Comparison of ENCODE assay signal across 25 cellular contexts in genomic region chr11:12653729-12654128, GRCh38.
"Had no signal": no experiment of that assay in that cellular context is flagged by ENCODE, and none has a peak within 500 bp of the region (broad histone marks: within the 10 kb centered on the region; RNA-seq: fewer than 3 reads in every experiment).

No MANE protein-coding gene starts in this region.

- H3K27me3 ChIP-seq: ascending aorta, heart right ventricle, neutrophil, ovary, spleen, testis, uterus had no signal

- H3K4me3 ChIP-seq: ascending aorta, heart right ventricle, left ventricle myocardium inferior, ovary, prostate gland, spleen, testis, uterus had no signal

- DNase-seq: activated CD4-positive, alpha-beta T cell treated with anti-CD3 and anti-CD28 coated beads for 1 hour; activated CD4-positive, alpha-beta T cell treated with anti-CD3 and anti-CD28 coated beads, Interleukin-2, amount 50 U/mL, for 4 hours; activated CD8-positive, alpha-beta memory T cell treated with anti-CD3 and anti-CD28 coated beads for 24 hours; activated CD8-positive, alpha-beta memory T cell treated with anti-CD3 and anti-CD28 coated beads, Interleukin-2, amount 50 U/mL, for 4 hours; activated T-cell treated with anti-CD3 and anti-CD28 coated beads, Interleukin-2, amount 50 U/mL, for 24 hours; cerebellar nuclear complex; cortex of kidney; foreskin fibroblast; heart right ventricle; kidney glomerular epithelial cell; left ventricle myocardium inferior; midbrain; ovary; spleen; stimulated activated CD4-positive, alpha-beta T cell treated with anti-CD3 and anti-CD28 coated beads, Interleukin-4, amount 100 ng/mL, for 1 hour; stimulated activated naive CD4-positive, alpha-beta T cell; testis; uterus; WERI-Rb-1 had no signal

- H3K27ac ChIP-seq: ascending aorta, epithelial cell of prostate, heart right ventricle, left ventricle myocardium inferior, neutrophil, ovary, prostate gland, spleen, testis, uterus, WERI-Rb-1 had no signal

- H3K36me3 ChIP-seq: ascending aorta, heart right ventricle, left ventricle myocardium inferior, neutrophil, ovary, prostate gland, spleen, uterus, WERI-Rb-1 had no signal

- H3K4me1 ChIP-seq: ascending aorta, heart right ventricle, left ventricle myocardium inferior, prostate gland, spleen, testis, uterus had no signal

- ATAC-seq: activated naive CD4-positive, alpha-beta T cell treated with anti-CD3 and anti-CD28 coated beads, Interleukin-2, amount 50 U/mL, for 72 hours; activated T-helper 17 cell treated with anti-CD3 and anti-CD28 coated beads, Interleukin-2, amount 50 U/mL, for 72 hours; heart right ventricle had no signal

- H3K9me3 ChIP-seq: neutrophil, ovary, prostate gland, testis, uterus had no signal
